In the genomic region with DNA sequence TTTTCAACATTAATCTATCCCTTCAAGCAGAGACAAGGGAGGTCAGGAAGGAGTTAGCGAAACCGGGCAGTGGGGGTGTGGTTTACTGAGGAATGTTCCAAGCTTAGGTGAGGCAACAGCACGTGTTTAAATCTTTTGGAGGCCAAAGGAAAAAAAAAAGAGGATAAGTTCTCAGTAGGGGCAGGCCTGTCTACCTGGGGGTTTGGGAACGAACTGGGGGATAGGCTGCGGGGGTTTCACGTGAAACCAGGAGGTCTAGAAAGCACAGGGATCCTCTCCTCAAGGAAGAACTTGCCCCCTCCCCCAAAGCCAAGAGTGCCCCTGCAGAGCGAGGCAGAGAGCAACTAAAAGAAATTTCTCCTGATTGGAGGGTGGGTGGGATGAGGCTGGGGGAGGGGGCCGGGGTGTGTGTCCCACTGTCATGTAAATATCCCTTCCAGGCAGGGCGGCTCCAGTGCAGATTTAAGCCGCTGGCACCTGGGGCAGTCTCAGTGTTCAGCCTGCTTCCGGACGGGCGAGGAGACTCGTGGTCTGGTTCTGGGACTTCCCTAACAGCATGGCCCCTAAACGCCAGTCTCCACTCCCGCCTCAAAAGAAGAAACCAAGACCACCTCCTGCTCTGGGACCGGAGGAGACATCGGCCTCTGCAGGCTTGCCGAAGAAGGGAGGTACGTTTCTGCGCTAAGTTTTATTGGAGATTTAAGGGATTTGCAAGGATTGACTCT, we compare ENCODE assay signal across 1 cellular context.
TF ChIP-seq lines count a peak whose summit lies in the region.

No MANE protein-coding gene starts in this region.

TF ChIP-seq in GM12878, 131 proteins besides CTCF, POLR2A, EP300 and RAD21 (continued from another document):
- TF ChIP-seq, protein P1, sequence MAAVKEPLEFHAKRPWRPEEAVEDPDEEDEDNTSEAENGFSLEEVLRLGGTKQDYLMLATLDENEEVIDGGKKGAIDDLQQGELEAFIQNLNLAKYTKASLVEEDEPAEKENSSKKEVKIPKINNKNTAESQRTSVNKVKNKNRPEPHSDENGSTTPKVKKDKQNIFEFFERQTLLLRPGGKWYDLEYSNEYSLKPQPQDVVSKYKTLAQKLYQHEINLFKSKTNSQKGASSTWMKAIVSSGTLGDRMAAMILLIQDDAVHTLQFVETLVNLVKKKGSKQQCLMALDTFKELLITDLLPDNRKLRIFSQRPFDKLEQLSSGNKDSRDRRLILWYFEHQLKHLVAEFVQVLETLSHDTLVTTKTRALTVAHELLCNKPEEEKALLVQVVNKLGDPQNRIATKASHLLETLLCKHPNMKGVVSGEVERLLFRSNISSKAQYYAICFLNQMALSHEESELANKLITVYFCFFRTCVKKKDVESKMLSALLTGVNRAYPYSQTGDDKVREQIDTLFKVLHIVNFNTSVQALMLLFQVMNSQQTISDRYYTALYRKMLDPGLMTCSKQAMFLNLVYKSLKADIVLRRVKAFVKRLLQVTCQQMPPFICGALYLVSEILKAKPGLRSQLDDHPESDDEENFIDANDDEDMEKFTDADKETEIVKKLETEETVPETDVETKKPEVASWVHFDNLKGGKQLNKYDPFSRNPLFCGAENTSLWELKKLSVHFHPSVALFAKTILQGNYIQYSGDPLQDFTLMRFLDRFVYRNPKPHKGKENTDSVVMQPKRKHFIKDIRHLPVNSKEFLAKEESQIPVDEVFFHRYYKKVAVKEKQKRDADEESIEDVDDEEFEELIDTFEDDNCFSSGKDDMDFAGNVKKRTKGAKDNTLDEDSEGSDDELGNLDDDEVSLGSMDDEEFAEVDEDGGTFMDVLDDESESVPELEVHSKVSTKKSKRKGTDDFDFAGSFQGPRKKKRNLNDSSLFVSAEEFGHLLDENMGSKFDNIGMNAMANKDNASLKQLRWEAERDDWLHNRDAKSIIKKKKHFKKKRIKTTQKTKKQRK (IDR thresholded peaks at IDR 0.05; ENCODE audit: low read depth, low read length), result no peak
- TF ChIP-seq, protein P2, sequence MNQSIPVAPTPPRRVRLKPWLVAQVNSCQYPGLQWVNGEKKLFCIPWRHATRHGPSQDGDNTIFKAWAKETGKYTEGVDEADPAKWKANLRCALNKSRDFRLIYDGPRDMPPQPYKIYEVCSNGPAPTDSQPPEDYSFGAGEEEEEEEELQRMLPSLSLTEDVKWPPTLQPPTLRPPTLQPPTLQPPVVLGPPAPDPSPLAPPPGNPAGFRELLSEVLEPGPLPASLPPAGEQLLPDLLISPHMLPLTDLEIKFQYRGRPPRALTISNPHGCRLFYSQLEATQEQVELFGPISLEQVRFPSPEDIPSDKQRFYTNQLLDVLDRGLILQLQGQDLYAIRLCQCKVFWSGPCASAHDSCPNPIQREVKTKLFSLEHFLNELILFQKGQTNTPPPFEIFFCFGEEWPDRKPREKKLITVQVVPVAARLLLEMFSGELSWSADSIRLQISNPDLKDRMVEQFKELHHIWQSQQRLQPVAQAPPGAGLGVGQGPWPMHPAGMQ (IDR thresholded peaks at IDR 0.05; ENCODE audit: borderline replicate concordance), result no peak
- TF ChIP-seq, protein P3, sequence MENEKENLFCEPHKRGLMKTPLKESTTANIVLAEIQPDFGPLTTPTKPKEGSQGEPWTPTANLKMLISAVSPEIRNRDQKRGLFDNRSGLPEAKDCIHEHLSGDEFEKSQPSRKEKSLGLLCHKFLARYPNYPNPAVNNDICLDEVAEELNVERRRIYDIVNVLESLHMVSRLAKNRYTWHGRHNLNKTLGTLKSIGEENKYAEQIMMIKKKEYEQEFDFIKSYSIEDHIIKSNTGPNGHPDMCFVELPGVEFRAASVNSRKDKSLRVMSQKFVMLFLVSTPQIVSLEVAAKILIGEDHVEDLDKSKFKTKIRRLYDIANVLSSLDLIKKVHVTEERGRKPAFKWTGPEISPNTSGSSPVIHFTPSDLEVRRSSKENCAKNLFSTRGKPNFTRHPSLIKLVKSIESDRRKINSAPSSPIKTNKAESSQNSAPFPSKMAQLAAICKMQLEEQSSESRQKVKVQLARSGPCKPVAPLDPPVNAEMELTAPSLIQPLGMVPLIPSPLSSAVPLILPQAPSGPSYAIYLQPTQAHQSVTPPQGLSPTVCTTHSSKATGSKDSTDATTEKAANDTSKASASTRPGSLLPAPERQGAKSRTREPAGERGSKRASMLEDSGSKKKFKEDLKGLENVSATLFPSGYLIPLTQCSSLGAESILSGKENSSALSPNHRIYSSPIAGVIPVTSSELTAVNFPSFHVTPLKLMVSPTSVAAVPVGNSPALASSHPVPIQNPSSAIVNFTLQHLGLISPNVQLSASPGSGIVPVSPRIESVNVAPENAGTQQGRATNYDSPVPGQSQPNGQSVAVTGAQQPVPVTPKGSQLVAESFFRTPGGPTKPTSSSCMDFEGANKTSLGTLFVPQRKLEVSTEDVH (IDR thresholded peaks at IDR 0.05; ENCODE audit: low read depth, partially characterized antibody), result no peak
- TF ChIP-seq RFX5 (IDR thresholded peaks at IDR 0.05; ENCODE audit: low read depth, low read length), result no peak
- no peak; the same call in none of the 2 replicates for TF ChIP-seq MXI1 (IDR thresholded peaks at IDR 0.05; ENCODE audit: low read depth, low read length)
- TF ChIP-seq NBN (IDR thresholded peaks at IDR 0.05), result no peak
- TF ChIP-seq RAD51 (IDR thresholded peaks at IDR 0.05), result no peak
- TF ChIP-seq GABPA (IDR thresholded peaks at IDR 0.05; ENCODE audit: low read depth), result no peak
- no peak for TF ChIP-seq KAT2A (conservative IDR thresholded peaks at IDR 0.05; ENCODE audit: control insufficient read depth, low read depth, low read length)
- TF ChIP-seq CREM (IDR thresholded peaks at IDR 0.05; ENCODE audit: low read depth), result 0 out of 2 replicates have a peak, but pooled peaks have one; percentile 3
- TF ChIP-seq, protein P4, sequence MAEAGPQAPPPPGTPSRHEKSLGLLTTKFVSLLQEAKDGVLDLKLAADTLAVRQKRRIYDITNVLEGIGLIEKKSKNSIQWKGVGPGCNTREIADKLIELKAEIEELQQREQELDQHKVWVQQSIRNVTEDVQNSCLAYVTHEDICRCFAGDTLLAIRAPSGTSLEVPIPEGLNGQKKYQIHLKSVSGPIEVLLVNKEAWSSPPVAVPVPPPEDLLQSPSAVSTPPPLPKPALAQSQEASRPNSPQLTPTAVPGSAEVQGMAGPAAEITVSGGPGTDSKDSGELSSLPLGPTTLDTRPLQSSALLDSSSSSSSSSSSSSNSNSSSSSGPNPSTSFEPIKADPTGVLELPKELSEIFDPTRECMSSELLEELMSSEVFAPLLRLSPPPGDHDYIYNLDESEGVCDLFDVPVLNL (IDR thresholded peaks at IDR 0.05; ENCODE audit: low read depth, low read length), result no peak
- TF ChIP-seq JUND (IDR thresholded peaks at IDR 0.05; ENCODE audit: low read depth, low read length), result no peak
- no peak for TF ChIP-seq HDGF (IDR thresholded peaks at IDR 0.05)
